11 cellular contexts compared by ENCODE assay signal in the genomic region with DNA sequence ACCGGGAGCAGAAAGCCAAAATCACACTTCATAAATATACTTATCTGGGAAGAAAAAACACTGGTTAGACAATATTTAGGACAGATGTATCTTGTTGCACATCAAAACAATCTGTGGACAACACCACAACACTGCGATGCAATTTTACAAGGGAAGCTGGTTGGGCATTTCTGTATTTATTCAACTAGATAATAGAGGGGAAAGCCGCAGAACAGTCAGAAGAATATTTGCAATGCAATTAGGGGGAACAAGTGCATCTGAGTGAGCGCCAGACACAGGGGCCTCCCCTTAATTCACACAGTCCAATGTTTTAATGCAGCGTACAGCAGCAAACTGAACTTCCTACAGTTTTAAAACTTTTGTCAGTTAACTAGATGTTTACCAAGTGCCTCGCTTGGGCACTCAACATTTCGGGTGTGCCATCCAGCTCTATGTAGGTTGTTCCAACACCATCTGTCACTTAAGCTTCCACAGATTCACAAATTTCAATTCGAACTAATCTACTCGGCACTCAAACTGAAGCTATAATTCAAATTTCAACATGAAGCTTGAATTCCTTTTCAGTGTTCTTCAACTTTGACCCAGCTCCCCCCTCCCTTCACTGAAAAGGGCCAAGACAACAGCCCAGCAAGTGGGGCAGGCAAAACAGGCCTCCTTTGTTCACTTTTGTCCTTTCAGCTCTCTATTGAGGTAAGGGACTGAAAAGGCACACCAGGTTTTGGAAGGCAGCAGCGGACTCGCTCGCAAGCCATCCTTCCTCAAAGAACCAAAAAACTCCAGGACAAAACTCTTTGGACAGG. TPM values are rescaled to one million over a fixed set of nuclear protein-coding genes. Genes with fewer than 3 reads are reported as not detected.
DNase-seq lines count a peak whose midpoint lies in the region; ATAC-seq lines count a peak whose summit lies in the region.
"Had no signal": no experiment of that assay in that cellular context is flagged by ENCODE, and none has a peak within 500 bp of the region (broad histone marks: within the 10 kb centered on the region; RNA-seq: fewer than 3 reads in every experiment).

No MANE protein-coding gene starts in this region.

- H3K36me3 ChIP-seq in neuronal stem cell (replicated peaks in 1 of 2; ENCODE audit: control insufficient read depth in 2 of 2, insufficient read depth in 2 of 2, low read length in 2 of 2): no peaks in the 10 kb centered on the region
- H3K36me3 ChIP-seq: suprapubic skin had no signal

- H3K4ac ChIP-seq in neuronal stem cell (ENCODE audit: low read length): no peak overlapping the region

- H3K14ac ChIP-seq in neuronal stem cell (ENCODE audit: low read length): no peak overlapping the region

- peak overlapping the region in 1 of 2 donors; percentile 43 for H3K4me3 ChIP-seq in neuronal stem cell (ENCODE audit: low read length in 2 of 2)
- H3K4me3 ChIP-seq: suprapubic skin had no signal

- DNase-seq in DMS53 (lab: John Stamatoyannopoulos, UW): peak; percentile 47
- DNase-seq in DMS53 treated with DMSO at 0.1 percent for 48 hours (lab: John Stamatoyannopoulos, UW; ENCODE audit: unreplicated experiment): no peak
- DNase-seq in NCI-H2029 (lab: John Stamatoyannopoulos, UW): peak; percentile 26
- DNase-seq in astrocyte of the hippocampus (ENCODE audit: low read depth, low spot score): peak; percentile 41
- DNase-seq in neuronal stem cell (ENCODE audit: low spot score): peak; percentile 74
- DNase-seq in germinal center (ENCODE audit: low spot score): no peak
- DNase-seq: amniotic stem cell had no signal

- H3K79me1 ChIP-seq in neuronal stem cell (ENCODE audit: low read depth, low read length): peaks cover 2% of the 10 kb centered on the region

- no CpG with 5 or more reads among the region's 12 CpGs for WGBS in neuronal stem cell (ENCODE audit: extremely low coverage in 2 of 2, insufficient read length in 2 of 2, insufficient replicate concordance in 1 of 2), 2 donors

- H3K4me1 ChIP-seq in neuronal stem cell (ENCODE audit: control insufficient read depth in 2 of 2, insufficient read depth in 1 of 2, low read depth in 1 of 2, low read length in 2 of 2): peaks cover 7 to 24% of the 10 kb centered on the region in 2 donors
- H3K4me1 ChIP-seq: suprapubic skin had no signal

- H3K23ac ChIP-seq in neuronal stem cell (ENCODE audit: low read depth, low read length, poor library complexity): no peak overlapping the region

- H2BK5ac ChIP-seq in neuronal stem cell (ENCODE audit: low read length): no peak overlapping the region

- peak overlapping the region; percentile 35 for H2AK5ac ChIP-seq in neuronal stem cell (ENCODE audit: low read depth, low read length)

- H4K91ac ChIP-seq in neuronal stem cell (ENCODE audit: low read depth, low read length, poor library complexity): no peak overlapping the region

- no peaks in the 10 kb centered on the region for H3K9me3 ChIP-seq in neuronal stem cell (replicated peaks in 1 of 2; ENCODE audit: control insufficient read depth in 2 of 2, insufficient read depth in 1 of 2, low read depth in 1 of 2, low read length in 2 of 2)
- H3K9me3 ChIP-seq: suprapubic skin had no signal

- H3K4me2 ChIP-seq in neuronal stem cell (ENCODE audit: insufficient read depth, low read length, poor library complexity, severe bottlenecking): peak overlapping the region; percentile 45

- H3K27ac ChIP-seq in neuronal stem cell (replicated peaks; ENCODE audit: low read length): peak overlapping the region; percentile 89
- H3K27ac ChIP-seq: 22Rv1, suprapubic skin had no signal

- no peaks in the 10 kb centered on the region for H3K27me3 ChIP-seq in neuronal stem cell (ENCODE audit: control insufficient read depth in 3 of 3, insufficient read depth in 3 of 3, low read depth in 1 of 3, low read length in 3 of 3)

- H4K8ac ChIP-seq in neuronal stem cell (ENCODE audit: low read depth, low read length): no peak overlapping the region

- H2BK15ac ChIP-seq in neuronal stem cell (ENCODE audit: low read length): no peak overlapping the region

- H2BK120ac ChIP-seq in neuronal stem cell (ENCODE audit: low read depth, low read length): no peak overlapping the region

- H2BK12ac ChIP-seq in neuronal stem cell (ENCODE audit: low read length): no peak overlapping the region

- H2AFZ ChIP-seq in neuronal stem cell (ENCODE audit: low read length): peak overlapping the region; percentile 68

- no peak overlapping the region for H3K9ac ChIP-seq in neuronal stem cell (ENCODE audit: low read depth, low read length, poor library complexity)

- ATAC-seq in GM19035 (IDR thresholded peaks at IDR 0.05; ENCODE audit: unreplicated experiment) (no peak), GM21360 (IDR thresholded peaks at IDR 0.05; ENCODE audit: unreplicated experiment) (no peak)

- H3K18ac ChIP-seq in neuronal stem cell (ENCODE audit: low read length): peak overlapping the region; percentile 49

RNA-seq across cellular contexts. Expression of a gene that starts 7.3 kb away (rescaled TPM):
- polyA plus RNA-seq in neuronal stem cell (2013, experiment 1 of 2): 39.5 TPM
- 39.3 TPM for polyA plus RNA-seq in neuronal stem cell (2013, experiment 2 of 2)

Comparison
In these comparisons a context has a peak if more than half of its experiments do, and no peak if none do; other contexts are left out.
1. DNase-seq: peak in DMS53 (single experiment), NCI-H2029 (single experiment), astrocyte of the hippocampus (single experiment) and neuronal stem cell (single experiment); none in DMS53 treated with DMSO at 0.1 percent for 48 hours (single experiment) and germinal center (single experiment).